Comparison of ENCODE assay signal across 1 cellular context in the genomic region with DNA sequence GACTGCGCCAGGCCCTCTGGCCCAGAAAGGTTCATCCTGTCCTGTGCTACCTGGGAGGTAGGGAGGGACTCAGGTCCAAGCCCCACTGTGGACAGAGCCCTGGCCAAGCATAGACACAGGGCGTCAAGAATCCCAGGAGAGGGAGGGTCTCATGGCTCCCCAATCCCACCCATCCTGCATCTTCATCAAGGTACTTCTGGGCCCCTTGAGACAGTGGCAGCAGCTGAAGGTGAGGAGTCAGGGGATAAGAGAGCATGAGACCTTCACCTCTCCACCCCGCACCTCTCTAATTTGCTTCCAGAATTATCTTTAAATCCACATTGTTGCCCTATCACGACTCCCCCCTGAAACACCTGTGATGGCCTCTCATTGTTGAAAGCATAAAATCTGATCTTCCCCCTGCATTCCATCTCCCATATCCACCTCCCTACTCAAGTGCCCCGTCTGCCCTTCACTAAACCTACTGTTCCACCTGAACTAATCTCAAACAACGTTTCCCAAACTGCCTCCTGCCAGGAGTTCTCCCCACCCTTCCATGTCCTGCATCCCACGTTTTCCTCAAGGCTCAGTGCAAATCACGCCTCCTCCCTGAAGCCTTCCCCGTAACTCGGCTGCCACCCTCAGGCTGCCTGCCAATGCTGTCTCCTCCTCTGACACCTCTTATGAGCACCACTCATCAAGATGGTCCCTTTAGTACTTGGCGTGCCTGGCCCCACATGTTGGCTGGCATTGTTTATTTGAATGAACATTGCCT.
TF ChIP-seq lines count a peak whose summit lies in the region.

No MANE protein-coding gene starts in this region.

TF ChIP-seq in HepG2, 621 proteins besides CTCF, POLR2A, EP300 and RAD21 (continued from another document and continues in another):
- TF ChIP-seq ZFP62 (CRISPR knock-in tag; IDR thresholded peaks at IDR 0.05), result no peak
- TF ChIP-seq MZF1 (CRISPR knock-in tag; IDR thresholded peaks at IDR 0.05; ENCODE audit: borderline replicate concordance), result no peak
- TF ChIP-seq MED1 (CRISPR knock-in tag; IDR thresholded peaks at IDR 0.05), result no peak
- TF ChIP-seq, protein P1, sequence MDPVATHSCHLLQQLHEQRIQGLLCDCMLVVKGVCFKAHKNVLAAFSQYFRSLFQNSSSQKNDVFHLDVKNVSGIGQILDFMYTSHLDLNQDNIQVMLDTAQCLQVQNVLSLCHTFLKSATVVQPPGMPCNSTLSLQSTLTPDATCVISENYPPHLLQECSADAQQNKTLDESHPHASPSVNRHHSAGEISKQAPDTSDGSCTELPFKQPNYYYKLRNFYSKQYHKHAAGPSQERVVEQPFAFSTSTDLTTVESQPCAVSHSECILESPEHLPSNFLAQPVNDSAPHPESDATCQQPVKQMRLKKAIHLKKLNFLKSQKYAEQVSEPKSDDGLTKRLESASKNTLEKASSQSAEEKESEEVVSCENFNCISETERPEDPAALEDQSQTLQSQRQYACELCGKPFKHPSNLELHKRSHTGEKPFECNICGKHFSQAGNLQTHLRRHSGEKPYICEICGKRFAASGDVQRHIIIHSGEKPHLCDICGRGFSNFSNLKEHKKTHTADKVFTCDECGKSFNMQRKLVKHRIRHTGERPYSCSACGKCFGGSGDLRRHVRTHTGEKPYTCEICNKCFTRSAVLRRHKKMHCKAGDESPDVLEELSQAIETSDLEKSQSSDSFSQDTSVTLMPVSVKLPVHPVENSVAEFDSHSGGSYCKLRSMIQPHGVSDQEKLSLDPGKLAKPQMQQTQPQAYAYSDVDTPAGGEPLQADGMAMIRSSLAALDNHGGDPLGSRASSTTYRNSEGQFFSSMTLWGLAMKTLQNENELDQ (CRISPR knock-in tag; IDR thresholded peaks at IDR 0.05; ENCODE audit: borderline replicate concordance), result no peak
- TF ChIP-seq KAT8 (CRISPR knock-in tag; IDR thresholded peaks at IDR 0.05), result no peak
- no peak for TF ChIP-seq ZNF512 (CRISPR knock-in tag; IDR thresholded peaks at IDR 0.05)
- no peak for TF ChIP-seq ZNF670 (CRISPR knock-in tag; IDR thresholded peaks at IDR 0.05; ENCODE audit: borderline replicate concordance)
- no peak for TF ChIP-seq SNRNP70 (IDR thresholded peaks at IDR 0.05; ENCODE audit: low read depth, low read length)
- no peak for TF ChIP-seq XBP1 (CRISPR knock-in tag; IDR thresholded peaks at IDR 0.05)
- no peak for TF ChIP-seq CENPBD1 (CRISPR knock-in tag; IDR thresholded peaks at IDR 0.05; ENCODE audit: borderline replicate concordance, low read depth)
- no peak for TF ChIP-seq ZNF264 (CRISPR knock-in tag; IDR thresholded peaks at IDR 0.05)
- TF ChIP-seq MXD1 (CRISPR knock-in tag; IDR thresholded peaks at IDR 0.05), result no peak; the same call in 1 of the 2 replicates
- TF ChIP-seq PHF20 (CRISPR knock-in tag; IDR thresholded peaks at IDR 0.05), result no peak
- TF ChIP-seq, protein P2, sequence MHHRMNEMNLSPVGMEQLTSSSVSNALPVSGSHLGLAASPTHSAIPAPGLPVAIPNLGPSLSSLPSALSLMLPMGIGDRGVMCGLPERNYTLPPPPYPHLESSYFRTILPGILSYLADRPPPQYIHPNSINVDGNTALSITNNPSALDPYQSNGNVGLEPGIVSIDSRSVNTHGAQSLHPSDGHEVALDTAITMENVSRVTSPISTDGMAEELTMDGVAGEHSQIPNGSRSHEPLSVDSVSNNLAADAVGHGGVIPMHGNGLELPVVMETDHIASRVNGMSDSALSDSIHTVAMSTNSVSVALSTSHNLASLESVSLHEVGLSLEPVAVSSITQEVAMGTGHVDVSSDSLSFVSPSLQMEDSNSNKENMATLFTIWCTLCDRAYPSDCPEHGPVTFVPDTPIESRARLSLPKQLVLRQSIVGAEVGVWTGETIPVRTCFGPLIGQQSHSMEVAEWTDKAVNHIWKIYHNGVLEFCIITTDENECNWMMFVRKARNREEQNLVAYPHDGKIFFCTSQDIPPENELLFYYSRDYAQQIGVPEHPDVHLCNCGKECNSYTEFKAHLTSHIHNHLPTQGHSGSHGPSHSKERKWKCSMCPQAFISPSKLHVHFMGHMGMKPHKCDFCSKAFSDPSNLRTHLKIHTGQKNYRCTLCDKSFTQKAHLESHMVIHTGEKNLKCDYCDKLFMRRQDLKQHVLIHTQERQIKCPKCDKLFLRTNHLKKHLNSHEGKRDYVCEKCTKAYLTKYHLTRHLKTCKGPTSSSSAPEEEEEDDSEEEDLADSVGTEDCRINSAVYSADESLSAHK (CRISPR knock-in tag; IDR thresholded peaks at IDR 0.05; ENCODE audit: borderline replicate concordance), result no peak
- no peak for TF ChIP-seq IRF1 (CRISPR knock-in tag; IDR thresholded peaks at IDR 0.05; ENCODE audit: low read depth)
- peak; percentile 63; the same call in 1 of the 2 replicates for TF ChIP-seq ZNF263 (CRISPR knock-in tag; IDR thresholded peaks at IDR 0.05)
- no peak for TF ChIP-seq AKAP8 (CRISPR knock-in tag; IDR thresholded peaks at IDR 0.05)
- no peak for TF ChIP-seq CHD2 (IDR thresholded peaks at IDR 0.05; ENCODE audit: low read depth, low read length)
- TF ChIP-seq PAWR (CRISPR knock-in tag; IDR thresholded peaks at IDR 0.05; ENCODE audit: borderline replicate concordance), result no peak
- no peak for TF ChIP-seq GMEB1 (CRISPR knock-in tag; IDR thresholded peaks at IDR 0.05; ENCODE audit: borderline replicate concordance)
- peak; percentile 29; the same call in 1 of the 2 replicates for TF ChIP-seq TBX2 (CRISPR knock-in tag; IDR thresholded peaks at IDR 0.05; ENCODE audit: borderline replicate concordance)
- TF ChIP-seq HBP1 (CRISPR knock-in tag; IDR thresholded peaks at IDR 0.05; ENCODE audit: low read depth), result no peak
- no peak for TF ChIP-seq CENPT (CRISPR knock-in tag; IDR thresholded peaks at IDR 0.05; ENCODE audit: low read depth)
- TF ChIP-seq ATF1 (CRISPR knock-in tag; IDR thresholded peaks at IDR 0.05), result no peak
- no peak for TF ChIP-seq NFKB2 (CRISPR knock-in tag; IDR thresholded peaks at IDR 0.05; ENCODE audit: borderline replicate concordance)
- TF ChIP-seq, protein P3, sequence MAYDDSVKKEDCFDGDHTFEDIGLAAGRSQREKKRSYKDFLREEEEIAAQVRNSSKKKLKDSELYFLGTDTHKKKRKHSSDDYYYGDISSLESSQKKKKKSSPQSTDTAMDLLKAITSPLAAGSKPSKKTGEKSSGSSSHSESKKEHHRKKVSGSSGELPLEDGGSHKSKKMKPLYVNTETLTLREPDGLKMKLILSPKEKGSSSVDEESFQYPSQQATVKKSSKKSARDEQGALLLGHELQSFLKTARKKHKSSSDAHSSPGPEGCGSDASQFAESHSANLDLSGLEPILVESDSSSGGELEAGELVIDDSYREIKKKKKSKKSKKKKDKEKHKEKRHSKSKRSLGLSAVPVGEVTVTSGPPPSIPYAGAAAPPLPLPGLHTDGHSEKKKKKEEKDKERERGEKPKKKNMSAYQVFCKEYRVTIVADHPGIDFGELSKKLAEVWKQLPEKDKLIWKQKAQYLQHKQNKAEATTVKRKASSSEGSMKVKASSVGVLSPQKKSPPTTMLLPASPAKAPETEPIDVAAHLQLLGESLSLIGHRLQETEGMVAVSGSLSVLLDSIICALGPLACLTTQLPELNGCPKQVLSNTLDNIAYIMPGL (CRISPR knock-in tag; IDR thresholded peaks at IDR 0.05; ENCODE audit: borderline replicate concordance in 1 of 2, low read depth in 1 of 2), result peak; percentile 41 to 51; a peak in 2 of 4 replicates
- peak; percentile 84 for TF ChIP-seq SMC3 (IDR thresholded peaks at IDR 0.05; ENCODE audit: low read length)
- TF ChIP-seq FOXK1 (CRISPR knock-in tag; IDR thresholded peaks at IDR 0.05; ENCODE audit: borderline replicate concordance, low read depth), result no peak
- no peak for TF ChIP-seq TFDP1 (CRISPR knock-in tag; IDR thresholded peaks at IDR 0.05; ENCODE audit: borderline replicate concordance)
- no peak for TF ChIP-seq ONECUT2 (CRISPR knock-in tag; IDR thresholded peaks at IDR 0.05)
- TF ChIP-seq EEA1 (CRISPR knock-in tag; IDR thresholded peaks at IDR 0.05; ENCODE audit: borderline replicate concordance), result no peak
- no peak for TF ChIP-seq HMGXB3 (CRISPR knock-in tag; IDR thresholded peaks at IDR 0.05; ENCODE audit: borderline replicate concordance)
- TF ChIP-seq MAFG (CRISPR knock-in tag; IDR thresholded peaks at IDR 0.05), result no peak
- TF ChIP-seq ZNF614 (CRISPR knock-in tag; IDR thresholded peaks at IDR 0.05; ENCODE audit: borderline replicate concordance), result no peak
- no peak for TF ChIP-seq HNF4A (CRISPR knock-in tag; IDR thresholded peaks at IDR 0.05)
- no peak for TF ChIP-seq REXO4 (CRISPR knock-in tag; IDR thresholded peaks at IDR 0.05; ENCODE audit: borderline replicate concordance)
- no peak for TF ChIP-seq ZNF577 (CRISPR knock-in tag; IDR thresholded peaks at IDR 0.05; ENCODE audit: borderline replicate concordance, low read depth)
- TF ChIP-seq ZNF17 (CRISPR knock-in tag; IDR thresholded peaks at IDR 0.05), result no peak
- no peak for TF ChIP-seq ZNF780A (CRISPR knock-in tag; IDR thresholded peaks at IDR 0.05)
